ENCODE assay signal across 1 cellular context in the genomic region with DNA sequence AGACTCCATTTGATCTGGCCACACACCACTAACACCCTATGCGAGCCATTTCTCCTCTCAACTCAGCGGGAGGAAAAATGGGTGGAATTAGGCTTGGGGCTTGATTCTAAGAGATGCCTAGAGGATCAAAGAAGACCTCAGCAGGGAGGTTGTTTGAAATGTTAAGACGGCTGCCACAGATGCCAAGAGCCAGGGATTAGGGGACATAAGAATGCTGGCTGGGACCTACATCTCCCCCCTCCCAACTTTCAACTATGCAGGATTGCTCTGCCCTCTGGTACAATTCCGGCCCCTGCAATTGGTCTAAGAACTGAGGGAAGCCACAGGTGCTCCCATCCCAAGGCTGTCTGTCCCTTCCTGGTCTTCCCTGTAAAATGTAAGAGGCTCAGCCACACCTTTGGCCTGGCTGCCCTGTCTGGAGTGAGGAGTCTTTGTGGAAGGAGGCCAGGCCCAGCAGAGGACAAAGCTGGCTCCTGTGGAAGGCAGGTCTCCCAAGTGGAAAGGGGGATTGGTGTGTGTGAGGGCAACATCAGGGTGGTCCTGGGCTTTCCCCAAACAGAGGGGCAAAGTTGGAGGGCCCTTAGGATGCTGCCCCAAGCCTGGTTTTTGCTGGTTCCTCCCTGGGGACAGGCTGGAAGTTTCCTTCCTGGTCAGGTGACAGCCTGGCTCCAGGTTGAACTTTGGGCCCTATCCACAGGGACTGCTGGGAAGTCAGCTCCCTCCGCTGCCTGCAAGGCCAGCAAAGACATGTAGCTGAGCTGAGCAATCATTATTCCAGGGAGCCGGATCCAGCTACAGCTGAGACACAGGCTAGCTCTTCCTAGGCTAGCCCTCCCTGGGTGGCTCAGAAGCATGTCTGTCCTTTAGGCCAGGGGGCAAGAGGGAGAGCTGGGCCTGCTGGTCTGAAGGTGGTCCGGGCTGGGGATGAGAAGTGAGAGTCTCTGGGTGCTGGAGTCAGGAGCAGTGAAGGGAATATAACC.
A peak's percentile ranks its signal among the peaks of the same experiment; 100 is the strongest.
TF ChIP-seq lines count a peak whose summit lies in the region.

No MANE protein-coding gene starts in this region.

TF ChIP-seq in HepG2, 621 proteins besides CTCF, POLR2A, EP300 and RAD21 (continued from another document and continues in another):
- TF ChIP-seq, protein P1, sequence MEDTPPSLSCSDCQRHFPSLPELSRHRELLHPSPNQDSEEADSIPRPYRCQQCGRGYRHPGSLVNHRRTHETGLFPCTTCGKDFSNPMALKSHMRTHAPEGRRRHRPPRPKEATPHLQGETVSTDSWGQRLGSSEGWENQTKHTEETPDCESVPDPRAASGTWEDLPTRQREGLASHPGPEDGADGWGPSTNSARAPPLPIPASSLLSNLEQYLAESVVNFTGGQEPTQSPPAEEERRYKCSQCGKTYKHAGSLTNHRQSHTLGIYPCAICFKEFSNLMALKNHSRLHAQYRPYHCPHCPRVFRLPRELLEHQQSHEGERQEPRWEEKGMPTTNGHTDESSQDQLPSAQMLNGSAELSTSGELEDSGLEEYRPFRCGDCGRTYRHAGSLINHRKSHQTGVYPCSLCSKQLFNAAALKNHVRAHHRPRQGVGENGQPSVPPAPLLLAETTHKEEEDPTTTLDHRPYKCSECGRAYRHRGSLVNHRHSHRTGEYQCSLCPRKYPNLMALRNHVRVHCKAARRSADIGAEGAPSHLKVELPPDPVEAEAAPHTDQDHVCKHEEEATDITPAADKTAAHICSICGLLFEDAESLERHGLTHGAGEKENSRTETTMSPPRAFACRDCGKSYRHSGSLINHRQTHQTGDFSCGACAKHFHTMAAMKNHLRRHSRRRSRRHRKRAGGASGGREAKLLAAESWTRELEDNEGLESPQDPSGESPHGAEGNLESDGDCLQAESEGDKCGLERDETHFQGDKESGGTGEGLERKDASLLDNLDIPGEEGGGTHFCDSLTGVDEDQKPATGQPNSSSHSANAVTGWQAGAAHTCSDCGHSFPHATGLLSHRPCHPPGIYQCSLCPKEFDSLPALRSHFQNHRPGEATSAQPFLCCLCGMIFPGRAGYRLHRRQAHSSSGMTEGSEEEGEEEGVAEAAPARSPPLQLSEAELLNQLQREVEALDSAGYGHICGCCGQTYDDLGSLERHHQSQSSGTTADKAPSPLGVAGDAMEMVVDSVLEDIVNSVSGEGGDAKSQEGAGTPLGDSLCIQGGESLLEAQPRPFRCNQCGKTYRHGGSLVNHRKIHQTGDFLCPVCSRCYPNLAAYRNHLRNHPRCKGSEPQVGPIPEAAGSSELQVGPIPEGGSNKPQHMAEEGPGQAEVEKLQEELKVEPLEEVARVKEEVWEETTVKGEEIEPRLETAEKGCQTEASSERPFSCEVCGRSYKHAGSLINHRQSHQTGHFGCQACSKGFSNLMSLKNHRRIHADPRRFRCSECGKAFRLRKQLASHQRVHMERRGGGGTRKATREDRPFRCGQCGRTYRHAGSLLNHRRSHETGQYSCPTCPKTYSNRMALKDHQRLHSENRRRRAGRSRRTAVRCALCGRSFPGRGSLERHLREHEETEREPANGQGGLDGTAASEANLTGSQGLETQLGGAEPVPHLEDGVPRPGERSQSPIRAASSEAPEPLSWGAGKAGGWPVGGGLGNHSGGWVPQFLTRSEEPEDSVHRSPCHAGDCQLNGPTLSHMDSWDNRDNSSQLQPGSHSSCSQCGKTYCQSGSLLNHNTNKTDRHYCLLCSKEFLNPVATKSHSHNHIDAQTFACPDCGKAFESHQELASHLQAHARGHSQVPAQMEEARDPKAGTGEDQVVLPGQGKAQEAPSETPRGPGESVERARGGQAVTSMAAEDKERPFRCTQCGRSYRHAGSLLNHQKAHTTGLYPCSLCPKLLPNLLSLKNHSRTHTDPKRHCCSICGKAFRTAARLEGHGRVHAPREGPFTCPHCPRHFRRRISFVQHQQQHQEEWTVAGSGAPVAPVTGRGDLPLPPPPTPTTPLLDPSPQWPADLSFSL (CRISPR knock-in tag; IDR thresholded peaks at IDR 0.05) = no peak
- TF ChIP-seq ZNF234 (CRISPR knock-in tag; conservative IDR thresholded peaks at IDR 0.05) = no peak
- peak; percentile 88 for TF ChIP-seq RCOR2 (CRISPR knock-in tag; IDR thresholded peaks at IDR 0.05)
- TF ChIP-seq HNRNPK (IDR thresholded peaks at IDR 0.05; ENCODE audit: low read depth, low read length, poor library complexity, severe bottlenecking) = no peak
- no peak for TF ChIP-seq PRPF4 (IDR thresholded peaks at IDR 0.05; ENCODE audit: low read depth, low read length, poor library complexity, severe bottlenecking)
- TF ChIP-seq CBFB (CRISPR knock-in tag; IDR thresholded peaks at IDR 0.05) = 0 out of 2 replicates have a peak, but pooled peaks have one; percentile 50
- peak; percentile 54 for TF ChIP-seq RBM39 (IDR thresholded peaks at IDR 0.05; ENCODE audit: low read depth, low read length, poor library complexity, severe bottlenecking)
- TF ChIP-seq, protein P2, sequence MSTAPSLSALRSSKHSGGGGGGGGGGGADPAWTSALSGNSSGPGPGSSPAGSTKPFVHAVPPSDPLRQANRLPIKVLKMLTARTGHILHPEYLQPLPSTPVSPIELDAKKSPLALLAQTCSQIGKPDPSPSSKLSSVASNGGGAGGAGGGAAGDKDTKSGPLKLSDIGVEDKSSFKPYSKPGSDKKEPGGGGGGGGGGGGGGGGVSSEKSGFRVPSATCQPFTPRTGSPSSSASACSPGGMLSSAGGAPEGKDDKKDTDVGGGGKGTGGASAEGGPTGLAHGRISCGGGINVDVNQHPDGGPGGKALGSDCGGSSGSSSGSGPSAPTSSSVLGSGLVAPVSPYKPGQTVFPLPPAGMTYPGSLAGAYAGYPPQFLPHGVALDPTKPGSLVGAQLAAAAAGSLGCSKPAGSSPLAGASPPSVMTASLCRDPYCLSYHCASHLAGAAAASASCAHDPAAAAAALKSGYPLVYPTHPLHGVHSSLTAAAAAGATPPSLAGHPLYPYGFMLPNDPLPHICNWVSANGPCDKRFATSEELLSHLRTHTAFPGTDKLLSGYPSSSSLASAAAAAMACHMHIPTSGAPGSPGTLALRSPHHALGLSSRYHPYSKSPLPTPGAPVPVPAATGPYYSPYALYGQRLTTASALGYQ (CRISPR knock-in tag; IDR thresholded peaks at IDR 0.05) = 0 out of 2 replicates have a peak, but pooled peaks have one; percentile 40
- TF ChIP-seq, protein P3, sequence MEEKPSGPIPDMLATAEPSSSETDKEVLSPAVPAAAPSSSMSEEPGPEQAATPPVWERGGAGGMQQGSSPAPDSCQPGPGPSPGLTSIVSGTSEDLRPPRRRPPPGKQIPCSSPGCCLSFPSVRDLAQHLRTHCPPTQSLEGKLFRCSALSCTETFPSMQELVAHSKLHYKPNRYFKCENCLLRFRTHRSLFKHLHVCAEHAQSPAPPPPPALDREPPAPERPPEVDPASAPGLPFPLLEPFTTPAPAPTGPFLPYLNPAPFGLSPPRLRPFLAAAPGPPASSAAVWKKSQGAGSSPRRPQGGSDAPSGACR (CRISPR knock-in tag; IDR thresholded peaks at IDR 0.05) = peak; percentile 69; the same call in 1 of the 2 replicates
- no peak for TF ChIP-seq EEA1 (CRISPR knock-in tag; IDR thresholded peaks at IDR 0.05; ENCODE audit: borderline replicate concordance)
- peak; percentile 82; the same call in 1 of the 2 replicates for TF ChIP-seq ZZZ3 (CRISPR knock-in tag; IDR thresholded peaks at IDR 0.05; ENCODE audit: borderline replicate concordance)
- TF ChIP-seq, protein P4, sequence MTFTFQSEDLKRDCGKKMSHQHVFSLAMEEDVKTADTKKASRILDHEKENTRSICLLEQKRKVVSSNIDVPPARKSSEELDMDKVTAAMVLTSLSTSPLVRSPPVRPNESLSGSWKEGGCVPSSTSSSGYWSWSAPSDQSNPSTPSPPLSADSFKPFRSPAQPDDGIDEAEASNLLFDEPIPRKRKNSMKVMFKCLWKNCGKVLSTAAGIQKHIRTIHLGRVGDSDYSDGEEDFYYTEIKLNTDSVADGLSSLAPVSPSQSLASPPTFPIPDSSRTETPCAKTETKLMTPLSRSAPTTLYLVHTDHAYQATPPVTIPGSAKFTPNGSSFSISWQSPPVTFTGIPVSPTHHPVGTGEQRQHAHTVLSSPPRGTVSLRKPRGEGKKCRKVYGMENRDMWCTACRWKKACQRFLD (CRISPR knock-in tag; IDR thresholded peaks at IDR 0.05; ENCODE audit: borderline replicate concordance) = peak; percentile 67; the same call in 1 of the 2 replicates
- TF ChIP-seq, protein P5, sequence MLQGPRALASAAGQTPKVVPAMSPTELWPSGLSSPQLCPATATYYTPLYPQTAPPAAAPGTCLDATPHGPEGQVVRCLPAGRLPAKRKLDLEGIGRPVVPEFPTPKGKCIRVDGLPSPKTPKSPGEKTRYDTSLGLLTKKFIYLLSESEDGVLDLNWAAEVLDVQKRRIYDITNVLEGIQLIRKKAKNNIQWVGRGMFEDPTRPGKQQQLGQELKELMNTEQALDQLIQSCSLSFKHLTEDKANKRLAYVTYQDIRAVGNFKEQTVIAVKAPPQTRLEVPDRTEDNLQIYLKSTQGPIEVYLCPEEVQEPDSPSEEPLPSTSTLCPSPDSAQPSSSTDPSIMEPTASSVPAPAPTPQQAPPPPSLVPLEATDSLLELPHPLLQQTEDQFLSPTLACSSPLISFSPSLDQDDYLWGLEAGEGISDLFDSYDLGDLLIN (CRISPR knock-in tag; IDR thresholded peaks at IDR 0.05; ENCODE audit: borderline replicate concordance) = no peak
- TF ChIP-seq, protein P6, sequence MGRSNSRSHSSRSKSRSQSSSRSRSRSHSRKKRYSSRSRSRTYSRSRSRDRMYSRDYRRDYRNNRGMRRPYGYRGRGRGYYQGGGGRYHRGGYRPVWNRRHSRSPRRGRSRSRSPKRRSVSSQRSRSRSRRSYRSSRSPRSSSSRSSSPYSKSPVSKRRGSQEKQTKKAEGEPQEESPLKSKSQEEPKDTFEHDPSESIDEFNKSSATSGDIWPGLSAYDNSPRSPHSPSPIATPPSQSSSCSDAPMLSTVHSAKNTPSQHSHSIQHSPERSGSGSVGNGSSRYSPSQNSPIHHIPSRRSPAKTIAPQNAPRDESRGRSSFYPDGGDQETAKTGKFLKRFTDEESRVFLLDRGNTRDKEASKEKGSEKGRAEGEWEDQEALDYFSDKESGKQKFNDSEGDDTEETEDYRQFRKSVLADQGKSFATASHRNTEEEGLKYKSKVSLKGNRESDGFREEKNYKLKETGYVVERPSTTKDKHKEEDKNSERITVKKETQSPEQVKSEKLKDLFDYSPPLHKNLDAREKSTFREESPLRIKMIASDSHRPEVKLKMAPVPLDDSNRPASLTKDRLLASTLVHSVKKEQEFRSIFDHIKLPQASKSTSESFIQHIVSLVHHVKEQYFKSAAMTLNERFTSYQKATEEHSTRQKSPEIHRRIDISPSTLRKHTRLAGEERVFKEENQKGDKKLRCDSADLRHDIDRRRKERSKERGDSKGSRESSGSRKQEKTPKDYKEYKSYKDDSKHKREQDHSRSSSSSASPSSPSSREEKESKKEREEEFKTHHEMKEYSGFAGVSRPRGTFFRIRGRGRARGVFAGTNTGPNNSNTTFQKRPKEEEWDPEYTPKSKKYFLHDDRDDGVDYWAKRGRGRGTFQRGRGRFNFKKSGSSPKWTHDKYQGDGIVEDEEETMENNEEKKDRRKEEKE (IDR thresholded peaks at IDR 0.05) = no peak
- no peak for TF ChIP-seq ZNF737 (CRISPR knock-in tag; IDR thresholded peaks at IDR 0.05; ENCODE audit: borderline replicate concordance)
- TF ChIP-seq ZNF816 (CRISPR knock-in tag; IDR thresholded peaks at IDR 0.05; ENCODE audit: borderline replicate concordance) = no peak
- peak; percentile 40; the same call in 1 of the 2 replicates for TF ChIP-seq MYC (CRISPR knock-in tag; IDR thresholded peaks at IDR 0.05; ENCODE audit: borderline replicate concordance)
- no peak for TF ChIP-seq HMGA1 (CRISPR knock-in tag; conservative IDR thresholded peaks at IDR 0.05)
- TF ChIP-seq, protein P7, sequence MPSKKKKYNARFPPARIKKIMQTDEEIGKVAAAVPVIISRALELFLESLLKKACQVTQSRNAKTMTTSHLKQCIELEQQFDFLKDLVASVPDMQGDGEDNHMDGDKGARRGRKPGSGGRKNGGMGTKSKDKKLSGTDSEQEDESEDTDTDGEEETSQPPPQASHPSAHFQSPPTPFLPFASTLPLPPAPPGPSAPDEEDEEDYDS (CRISPR knock-in tag; IDR thresholded peaks at IDR 0.05) = peak; percentile 78; the same call in 1 of the 2 replicates
- no peak for TF ChIP-seq HCFC1 (IDR thresholded peaks at IDR 0.05; ENCODE audit: low read depth, low read length)
- TF ChIP-seq, protein P8, sequence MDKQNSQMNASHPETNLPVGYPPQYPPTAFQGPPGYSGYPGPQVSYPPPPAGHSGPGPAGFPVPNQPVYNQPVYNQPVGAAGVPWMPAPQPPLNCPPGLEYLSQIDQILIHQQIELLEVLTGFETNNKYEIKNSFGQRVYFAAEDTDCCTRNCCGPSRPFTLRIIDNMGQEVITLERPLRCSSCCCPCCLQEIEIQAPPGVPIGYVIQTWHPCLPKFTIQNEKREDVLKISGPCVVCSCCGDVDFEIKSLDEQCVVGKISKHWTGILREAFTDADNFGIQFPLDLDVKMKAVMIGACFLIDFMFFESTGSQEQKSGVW (CRISPR knock-in tag; IDR thresholded peaks at IDR 0.05; ENCODE audit: borderline replicate concordance) = no peak
- TF ChIP-seq ZNF549 (CRISPR knock-in tag; IDR thresholded peaks at IDR 0.05) = no peak
- no peak for TF ChIP-seq ZNF225 (CRISPR knock-in tag; IDR thresholded peaks at IDR 0.05)
- TF ChIP-seq FOXC1 (CRISPR knock-in tag; IDR thresholded peaks at IDR 0.05; ENCODE audit: borderline replicate concordance) = peak; percentile 81; the same call in 1 of the 2 replicates
- TF ChIP-seq GABPA (IDR thresholded peaks at IDR 0.05; ENCODE audit: low read depth, low read length) = no peak
- TF ChIP-seq GABPA (CRISPR knock-in tag; IDR thresholded peaks at IDR 0.05; ENCODE audit: low read depth) = no peak
- no peak for TF ChIP-seq ZNF678 (CRISPR knock-in tag; IDR thresholded peaks at IDR 0.05)
- TF ChIP-seq, protein P9, sequence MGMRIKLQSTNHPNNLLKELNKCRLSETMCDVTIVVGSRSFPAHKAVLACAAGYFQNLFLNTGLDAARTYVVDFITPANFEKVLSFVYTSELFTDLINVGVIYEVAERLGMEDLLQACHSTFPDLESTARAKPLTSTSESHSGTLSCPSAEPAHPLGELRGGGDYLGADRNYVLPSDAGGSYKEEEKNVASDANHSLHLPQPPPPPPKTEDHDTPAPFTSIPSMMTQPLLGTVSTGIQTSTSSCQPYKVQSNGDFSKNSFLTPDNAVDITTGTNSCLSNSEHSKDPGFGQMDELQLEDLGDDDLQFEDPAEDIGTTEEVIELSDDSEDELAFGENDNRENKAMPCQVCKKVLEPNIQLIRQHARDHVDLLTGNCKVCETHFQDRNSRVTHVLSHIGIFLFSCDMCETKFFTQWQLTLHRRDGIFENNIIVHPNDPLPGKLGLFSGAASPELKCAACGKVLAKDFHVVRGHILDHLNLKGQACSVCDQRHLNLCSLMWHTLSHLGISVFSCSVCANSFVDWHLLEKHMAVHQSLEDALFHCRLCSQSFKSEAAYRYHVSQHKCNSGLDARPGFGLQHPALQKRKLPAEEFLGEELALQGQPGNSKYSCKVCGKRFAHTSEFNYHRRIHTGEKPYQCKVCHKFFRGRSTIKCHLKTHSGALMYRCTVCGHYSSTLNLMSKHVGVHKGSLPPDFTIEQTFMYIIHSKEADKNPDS (CRISPR knock-in tag; IDR thresholded peaks at IDR 0.05) = no peak
- TF ChIP-seq AKAP8 (CRISPR knock-in tag; IDR thresholded peaks at IDR 0.05) = peak; percentile 69; the same call in 1 of the 2 replicates
- TF ChIP-seq, protein P10, sequence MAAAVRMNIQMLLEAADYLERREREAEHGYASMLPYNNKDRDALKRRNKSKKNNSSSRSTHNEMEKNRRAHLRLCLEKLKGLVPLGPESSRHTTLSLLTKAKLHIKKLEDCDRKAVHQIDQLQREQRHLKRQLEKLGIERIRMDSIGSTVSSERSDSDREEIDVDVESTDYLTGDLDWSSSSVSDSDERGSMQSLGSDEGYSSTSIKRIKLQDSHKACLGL (CRISPR knock-in tag; IDR thresholded peaks at IDR 0.05) = no peak
